Comparison of ENCODE assay signal across 9 cellular contexts in genomic region chr5:107402881-107403280, GRCh38.
A peak's percentile ranks its signal among the peaks of the same experiment; 100 is the strongest.
DNase-seq lines count a peak whose midpoint lies in the region; TF ChIP-seq lines count a peak whose summit lies in the region.
"Had no signal": no experiment of that assay in that cellular context is flagged by ENCODE, and none has a peak within 500 bp of the region (broad histone marks: within the 10 kb centered on the region; RNA-seq: fewer than 3 reads in every experiment).

No MANE protein-coding gene starts in this region.

- no peaks in the 10 kb centered on the region for H3K36me3 ChIP-seq in skeletal muscle satellite cell (ENCODE audit: insufficient read depth, low read length)

- TF ChIP-seq CTCF in glutamatergic neuron (IDR thresholded peaks at IDR 0.05; ENCODE audit: partially characterized antibody, unreplicated experiment): no peak

- peak overlapping the region; percentile 51 for H3K4me2 ChIP-seq in skeletal muscle satellite cell (ENCODE audit: low read length)

- peaks cover 25% of the 10 kb centered on the region for H3K4me1 ChIP-seq in skeletal muscle satellite cell (ENCODE audit: control insufficient read depth, insufficient read depth, low read length)

- peak overlapping the region; percentile 93 for H3K27ac Mint-ChIP-seq in glutamatergic neuron (ENCODE audit: unreplicated experiment)
- no peak overlapping the region for H3K27ac Mint-ChIP-seq in activated T-cell treated with anti-CD3 and anti-CD28 coated beads, Interleukin-2, amount 50 U/mL, for 24 hours

- no peaks in the 10 kb centered on the region for H3K27me3 ChIP-seq in skeletal muscle satellite cell (ENCODE audit: control insufficient read depth, insufficient read depth, low read length)

- peak overlapping the region; percentile 10 for H3K9ac ChIP-seq in skeletal muscle satellite cell (ENCODE audit: low read depth, low read length)

- H3K27me3 Mint-ChIP-seq in glutamatergic neuron (ENCODE audit: unreplicated experiment): peaks cover 6% of the 10 kb centered on the region
- H3K27me3 Mint-ChIP-seq in activated T-cell treated with anti-CD3 and anti-CD28 coated beads, Interleukin-2, amount 50 U/mL, for 24 hours: peaks cover 4% of the 10 kb centered on the region

- H3K4me1 Mint-ChIP-seq in glutamatergic neuron (ENCODE audit: low read depth, unreplicated experiment): peaks cover 62% of the 10 kb centered on the region
- peaks cover 9% of the 10 kb centered on the region for H3K4me1 Mint-ChIP-seq in activated T-cell treated with anti-CD3 and anti-CD28 coated beads, Interleukin-2, amount 50 U/mL, for 24 hours (ENCODE audit: low read depth)

- H3K4me3 Mint-ChIP-seq in glutamatergic neuron (ENCODE audit: unreplicated experiment): peak overlapping the region; percentile 74
- H3K4me3 Mint-ChIP-seq in activated T-cell treated with anti-CD3 and anti-CD28 coated beads, Interleukin-2, amount 50 U/mL, for 24 hours: no peak overlapping the region
- H3K4me3 Mint-ChIP-seq: activated T-cell treated with anti-CD3 and anti-CD28 coated beads, Interleukin-2, amount 50 U/mL, for 4 hours had no signal

- H3K4me3 ChIP-seq in skeletal muscle satellite cell (ENCODE audit: low read length): peak overlapping the region; percentile 1

- DNase-seq in NCI-H1694 (lab: John Stamatoyannopoulos, UW) (peak; percentile 87), NCI-H69 (lab: John Stamatoyannopoulos, UW) (peak; percentile 98), glutamatergic neuron (peak; percentile 80), GOT3 (lab: John Stamatoyannopoulos, UW) (no peak), GDM1 (lab: John Stamatoyannopoulos, UW) (no peak)
- DNase-seq in activated T-cell treated with anti-CD3 and anti-CD28 coated beads, Interleukin-2, amount 50 U/mL, for 24 hours: no peak
- DNase-seq: activated T-cell treated with anti-CD3 and anti-CD28 coated beads, Interleukin-2, amount 50 U/mL, for 4 hours; stimulated activated CD4-positive, alpha-beta T cell treated with anti-CD3 and anti-CD28 coated beads, Interleukin-15, amount 100 ng/mL, for 24 hours had no signal

- H3K36me3 Mint-ChIP-seq in glutamatergic neuron (ENCODE audit: unreplicated experiment): no peaks in the 10 kb centered on the region
- H3K36me3 Mint-ChIP-seq in activated T-cell treated with anti-CD3 and anti-CD28 coated beads, Interleukin-2, amount 50 U/mL, for 24 hours (ENCODE audit: low read depth): no peaks in the 10 kb centered on the region

- H3K9me3 Mint-ChIP-seq in glutamatergic neuron (ENCODE audit: unreplicated experiment): peaks cover 14% of the 10 kb centered on the region
- H3K9me3 Mint-ChIP-seq in activated T-cell treated with anti-CD3 and anti-CD28 coated beads, Interleukin-2, amount 50 U/mL, for 24 hours: no peaks in the 10 kb centered on the region
- H3K9me3 Mint-ChIP-seq: activated T-cell treated with anti-CD3 and anti-CD28 coated beads, Interleukin-2, amount 50 U/mL, for 4 hours had no signal

- H3K9me3 ChIP-seq in skeletal muscle satellite cell (replicated peaks; ENCODE audit: low read length): no peaks in the 10 kb centered on the region

Comparison
In these comparisons a context has a peak if more than half of its experiments do, and no peak if none do; other contexts are left out.
1. DNase-seq: peak in NCI-H1694 (single experiment), NCI-H69 (single experiment) and glutamatergic neuron (single experiment); none in activated T-cell treated with anti-CD3 and anti-CD28 coated beads, Interleukin-2, amount 50 U/mL, for 24 hours (single experiment), GOT3 (single experiment) and GDM1 (single experiment).